In genomic region chr6:75171151-75171550, GRCh38 we compare ENCODE assay signal across 18 cellular contexts.
"Had no signal": no experiment of that assay in that cellular context is flagged by ENCODE, and none has a peak within 500 bp of the region (broad histone marks: within the 10 kb centered on the region; RNA-seq: fewer than 3 reads in every experiment).

No MANE protein-coding gene starts in this region.

- H3K36me3 ChIP-seq: adrenal gland, neutrophil had no signal

- H3K27ac ChIP-seq: adrenal gland, body of pancreas, dorsolateral prefrontal cortex, neutrophil had no signal

- H3K9me3 ChIP-seq: adrenal gland, body of pancreas, esophagus squamous epithelium, heart left ventricle, neutrophil had no signal

- H3K4me3 ChIP-seq: adrenal gland, body of pancreas, dorsolateral prefrontal cortex, esophagus squamous epithelium, heart left ventricle had no signal

- DNase-seq: activated CD4-positive, alpha-beta T cell treated with anti-CD3 and anti-CD28 coated beads for 48 hours; activated CD8-positive, alpha-beta memory T cell treated with anti-CD3 and anti-CD28 coated beads for 24 hours; activated naive CD4-positive, alpha-beta T cell treated with anti-CD3 and anti-CD28 coated beads for 36 hours; adrenal gland; body of pancreas; central memory CD4-positive, alpha-beta T cell; dorsolateral prefrontal cortex; esophagus squamous epithelium; heart left ventricle; islet precursor cell; left ventricle myocardium superior; stimulated activated CD8-positive, alpha-beta memory T cell treated with anti-CD3 and anti-CD28 coated beads, Interleukin-4, amount 100 ng/mL, for 48 hours; stimulated activated naive CD8-positive, alpha-beta T cell treated with anti-CD3 and anti-CD28 coated beads, Interleukin-15, Interleukin-2, amounts not matched to agents 100 U/mL and 50 U/mL, for 24 hours had no signal

- ATAC-seq: activated T-helper 17 cell treated with anti-CD3 and anti-CD28 coated beads, Interleukin-2, amount 50 U/mL, for 72 hours; body of pancreas; heart left ventricle; left ventricle myocardium superior; sciatic nerve; SK-N-SH treated with all-trans-retinoic acid at 6 μM for 48 hours; stimulated activated naive CD8-positive, alpha-beta T cell treated with anti-CD3 and anti-CD28 coated beads, Interleukin-15, Interleukin-2, amounts not matched to agents 100 U/mL and 50 U/mL, for 24 hours; WTC11 had no signal

- H3K27me3 ChIP-seq: adrenal gland, body of pancreas, dorsolateral prefrontal cortex, esophagus squamous epithelium, heart left ventricle had no signal

- H3K4me1 ChIP-seq: adrenal gland, body of pancreas had no signal
